ENCODE assay signal across 15 cellular contexts in the genomic region with DNA sequence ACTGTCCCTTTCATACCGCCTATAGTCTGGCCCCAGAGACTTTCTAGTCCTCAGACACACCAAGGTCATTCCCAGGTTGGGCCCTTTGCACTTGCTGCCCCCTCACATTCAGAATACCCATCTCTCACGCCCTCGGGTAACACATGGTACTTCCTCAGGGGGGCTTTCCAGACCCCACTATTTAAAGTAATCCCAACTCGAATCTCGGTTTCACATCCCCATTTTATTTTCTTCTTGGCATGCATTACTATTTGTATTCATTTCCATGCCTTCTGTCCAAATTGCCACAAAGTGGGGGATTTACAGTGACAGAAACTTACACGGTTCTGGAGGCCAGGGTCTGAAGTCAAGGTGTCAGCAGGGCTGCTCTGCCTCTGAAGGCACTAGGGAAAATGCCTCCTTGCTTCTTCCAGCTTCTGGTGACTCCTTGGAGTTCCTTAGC.
A peak's percentile ranks its signal among the peaks of the same experiment; 100 is the strongest.
DNase-seq lines count a peak whose midpoint lies in the region; ATAC-seq and TF ChIP-seq lines count a peak whose summit lies in the region.
"Had no signal": no experiment of that assay in that cellular context is flagged by ENCODE, and none has a peak within 500 bp of the region (broad histone marks: within the 10 kb centered on the region; RNA-seq: fewer than 3 reads in every experiment).

No MANE protein-coding gene starts in this region.

- POLR2A ChIA-PET in RWPE1 (lab: Yijun Ruan, JAX; ENCODE audit: low non-redundant PET) = no interaction called here

- peaks cover 9% of the 10 kb centered on the region for H3K36me3 Mint-ChIP-seq in T-helper 2 cell treated with Interferon-gamma antibody and Interleukin-4, amounts not matched to agents 5 μg/mL and 100 μg/mL, for 36 hours (ENCODE audit: low read depth)

- no peak overlapping the region for H3K4me3 Mint-ChIP-seq in T-helper 2 cell treated with Interferon-gamma antibody and Interleukin-4, amounts not matched to agents 5 μg/mL and 100 μg/mL, for 36 hours
- H3K4me3 Mint-ChIP-seq: CD14-positive monocyte; dendritic cell treated with granulocyte-macrophage colony-stimulating factor and Interleukin-4, amounts not matched to agents 40 ng/mL and 50 ng/mL, for 4 days had no signal

- H3K27me3 Mint-ChIP-seq in T-helper 2 cell treated with Interferon-gamma antibody and Interleukin-4, amounts not matched to agents 5 μg/mL and 100 μg/mL, for 36 hours (ENCODE audit: low read depth) = no peaks in the 10 kb centered on the region
- H3K27me3 Mint-ChIP-seq: dendritic cell treated with granulocyte-macrophage colony-stimulating factor and Interleukin-4, amounts not matched to agents 40 ng/mL and 50 ng/mL, for 4 days had no signal

- no peaks in the 10 kb centered on the region for H3K4me1 Mint-ChIP-seq in T-helper 2 cell treated with Interferon-gamma antibody and Interleukin-4, amounts not matched to agents 5 μg/mL and 100 μg/mL, for 36 hours (ENCODE audit: low read depth)
- H3K4me1 Mint-ChIP-seq: CD14-positive monocyte had no signal

- no peak for TF ChIP-seq CTCF in RWPE1 (conservative IDR thresholded peaks at IDR 0.05; ENCODE audit: low read depth)

- DNase-seq in activated CD4-positive, alpha-beta T cell treated with anti-CD3 and anti-CD28 coated beads for 4 hours = no peak
- DNase-seq in T-helper 2 cell treated with Interferon-gamma antibody and Interleukin-4, amounts not matched to agents 5 μg/mL and 100 μg/mL, for 36 hours (ENCODE audit: low spot score) = no peak
- DNase-seq in RWPE1 (ENCODE audit: low spot score) = no peak
- no peak for DNase-seq in putamen (ENCODE audit: low spot score)
- DNase-seq: activated CD8-positive, alpha-beta memory T cell treated with anti-CD3 and anti-CD28 coated beads for 24 hours; foreskin keratinocyte; left ventricle myocardium inferior; NCI-H1092 treated with DMSO at 0.1 percent for 48 hours; transverse colon had no signal

- H3K27ac Mint-ChIP-seq in T-helper 2 cell treated with Interferon-gamma antibody and Interleukin-4, amounts not matched to agents 5 μg/mL and 100 μg/mL, for 36 hours = no peak overlapping the region
- H3K27ac Mint-ChIP-seq: dendritic cell treated with granulocyte-macrophage colony-stimulating factor and Interleukin-4, amounts not matched to agents 40 ng/mL and 50 ng/mL, for 4 days had no signal

- CTCF ChIA-PET in RWPE1 (lab: Yijun Ruan, JAX) = interaction anchor here (0.5 kb wide), 1 partner anchor 27 kb away, joined by 3 read pairs; no protein-coding TSS in a partner anchor

- no peak overlapping the region for H3K27ac ChIP-seq in RWPE1
- H3K27ac ChIP-seq: foreskin keratinocyte, left ventricle myocardium inferior, transverse colon had no signal

- no peaks in the 10 kb centered on the region for H3K9me3 Mint-ChIP-seq in T-helper 2 cell treated with Interferon-gamma antibody and Interleukin-4, amounts not matched to agents 5 μg/mL and 100 μg/mL, for 36 hours
- H3K9me3 Mint-ChIP-seq: CD14-positive monocyte; dendritic cell treated with granulocyte-macrophage colony-stimulating factor and Interleukin-4, amounts not matched to agents 40 ng/mL and 50 ng/mL, for 4 days had no signal

- ATAC-seq in GM18498 (IDR thresholded peaks at IDR 0.05; ENCODE audit: unreplicated experiment) (peak; percentile 75), GM19397 (IDR thresholded peaks at IDR 0.05; ENCODE audit: unreplicated experiment) (peak; percentile 78), HG02840 (IDR thresholded peaks at IDR 0.05; ENCODE audit: low FRiP score, unreplicated experiment) (peak; percentile 65), HG03521 (IDR thresholded peaks at IDR 0.05; ENCODE audit: unreplicated experiment) (peak; percentile 50)
- ATAC-seq: foreskin keratinocyte had no signal
